Comparison of ENCODE assay signal across 16 cellular contexts in genomic region chr9:92656537-92656925, GRCh38. TPM values are rescaled to one million over a fixed set of nuclear protein-coding genes. Genes with fewer than 3 reads are reported as not detected.
DNase-seq lines count a peak whose midpoint lies in the region; ATAC-seq and TF ChIP-seq lines count a peak whose summit lies in the region.
"Had no signal": no experiment of that assay in that cellular context is flagged by ENCODE, and none has a peak within 500 bp of the region (broad histone marks: within the 10 kb centered on the region; RNA-seq: fewer than 3 reads in every experiment).

No MANE protein-coding gene starts in this region.

- no peak overlapping the region for H3K27ac ChIP-seq in right atrium auricular region
- H3K27ac ChIP-seq in esophagus squamous epithelium = peak overlapping the region; percentile 89 to 96 (median 92)
- H3K27ac ChIP-seq in osteoblast (ENCODE audit: low read depth, low read length) = no peak overlapping the region
- no peak overlapping the region for H3K27ac ChIP-seq in aorta (ENCODE audit: low read depth in 1 of 2, low read length in 2 of 2)
- no peak overlapping the region for H3K27ac ChIP-seq in testis
- no peak overlapping the region for H3K27ac ChIP-seq in heart right ventricle
- H3K27ac ChIP-seq: A549, Peyer's patch had no signal

- TF ChIP-seq CTCF in right atrium auricular region (IDR thresholded peaks at IDR 0.05) (no peak), esophagus squamous epithelium (IDR thresholded peaks at IDR 0.05) (no peak), osteoblast (IDR thresholded peaks at IDR 0.05; ENCODE audit: extremely low read depth, low read depth, low read length) (no peak), testis (IDR thresholded peaks at IDR 0.05) (no peak), heart right ventricle (IDR thresholded peaks at IDR 0.05) (no peak)

- no peak overlapping the region for H3K4me3 ChIP-seq in right atrium auricular region
- no peak overlapping the region for H3K4me3 ChIP-seq in esophagus squamous epithelium
- no peak overlapping the region for H3K4me3 ChIP-seq in osteoblast (ENCODE audit: insufficient read depth, low read length)
- H3K4me3 ChIP-seq in aorta (ENCODE audit: low read length in 2 of 2) = no peak overlapping the region
- H3K4me3 ChIP-seq in testis = no peak overlapping the region
- H3K4me3 ChIP-seq in heart right ventricle = no peak overlapping the region
- H3K4me3 ChIP-seq: A549, Peyer's patch had no signal

- H3K9me3 ChIP-seq in right atrium auricular region (no peaks in the 10 kb centered on the region), esophagus squamous epithelium (no peaks in the 10 kb centered on the region), osteoblast (ENCODE audit: low read depth, low read length) (no peaks in the 10 kb centered on the region), aorta (ENCODE audit: control insufficient read depth, low read length) (no peaks in the 10 kb centered on the region), testis (no peaks in the 10 kb centered on the region), heart right ventricle (no peaks in the 10 kb centered on the region)
- H3K9me3 ChIP-seq: A549, BE2C, Peyer's patch had no signal

- H2AFZ ChIP-seq in osteoblast (ENCODE audit: low read length) = no peak overlapping the region

- DNase-seq in cardiac septum (ENCODE audit: low spot score) (peak; percentile 39), right atrium auricular region (ENCODE audit: low spot score) (no peak), esophagus squamous epithelium (lab: John Stamatoyannopoulos, UW) (no peak), osteoblast (ENCODE audit: insufficient read length, low spot score, missing footprints) (peak; percentile 48), aorta (peak; percentile 32 to 62), testis (no peak), heart right ventricle (no peak)
- DNase-seq: BE2C, EL, GF-D8, Karpas-422, NCI-H187, NCI-H446, NCI-H526, Peyer's patch had no signal

- TF ChIP-seq POLR2A in esophagus squamous epithelium (IDR thresholded peaks at IDR 0.05) = no peak
- TF ChIP-seq POLR2A in testis (IDR thresholded peaks at IDR 0.05) = no peak

- intact Hi-C loops in cardiac septum (cut with DNase I) = no loop called here
- intact Hi-C loops in esophagus squamous epithelium (cut with DNase I) = no loop called here
- intact Hi-C loops in aorta (cut with DNase I) = no loop called here
- intact Hi-C loops in testis (cut with DNase I; ENCODE audit: low total_unique reads) = no loop called here
- intact Hi-C loops in heart right ventricle (cut with DNase I) = no loop called here

- ATAC-seq in aorta (ENCODE audit: low FRiP score) (no peak), heart right ventricle (no peak)
- ATAC-seq: A549 had no signal

- peaks cover 74% of the 10 kb centered on the region for H3K79me2 ChIP-seq in osteoblast (ENCODE audit: insufficient read depth, low read length)

- H3K4me1 ChIP-seq in right atrium auricular region (peaks cover 0 to 17% of the 10 kb centered on the region in 2 donors), esophagus squamous epithelium (peaks cover 38 to 82% (median 47%) of the 10 kb centered on the region in 3 donors), osteoblast (ENCODE audit: insufficient read depth, low read length) (peaks cover 25% of the 10 kb centered on the region), aorta (ENCODE audit: control insufficient read depth in 1 of 2, insufficient read depth in 2 of 2, low read length in 2 of 2) (no peaks in the 10 kb centered on the region), testis (peaks cover 10% of the 10 kb centered on the region), heart right ventricle (peaks cover 0 to 35% (median 7%) of the 10 kb centered on the region in 9 donors)
- H3K4me1 ChIP-seq: A549, Peyer's patch had no signal

- 88 to 90% methylated on average over 6 to 9 of the region's 11 CpGs for WGBS in esophagus squamous epithelium, 2 donors
- WGBS in aorta, 2 donors = 92 to 93% methylated on average over 11 of the region's 11 CpGs
- 88 to 90% methylated on average over 11 of the region's 11 CpGs for whole genome bisulfite sequencing in testis, 2 donors
- WGBS in heart right ventricle, 2 donors = 91 to 94% methylated on average over 11 of the region's 11 CpGs

- H4K20me1 ChIP-seq in osteoblast (ENCODE audit: insufficient read depth, low read length) = peaks cover 47% of the 10 kb centered on the region

- H3K36me3 ChIP-seq in right atrium auricular region (peaks cover 24% of the 10 kb centered on the region), esophagus squamous epithelium (peaks cover 6 to 81% (median 9%) of the 10 kb centered on the region in 3 donors), osteoblast (ENCODE audit: insufficient read depth, low read length) (peaks cover 29% of the 10 kb centered on the region), aorta (ENCODE audit: control insufficient read depth in 1 of 2, insufficient read depth in 2 of 2, low read length in 1 of 2) (no peaks in the 10 kb centered on the region), testis (ENCODE audit: low read depth, missing control alignments) (no peaks in the 10 kb centered on the region), heart right ventricle (peaks cover 0 to 72% (median 4%) of the 10 kb centered on the region in 9 donors)

- no peak overlapping the region for H3K4me2 ChIP-seq in osteoblast (ENCODE audit: insufficient read depth, low read length)
- H3K4me2 ChIP-seq: A549 had no signal

- H3K27me3 ChIP-seq in right atrium auricular region (no peaks in the 10 kb centered on the region), esophagus squamous epithelium (no peaks in the 10 kb centered on the region), osteoblast (ENCODE audit: insufficient read depth, low read length) (no peaks in the 10 kb centered on the region), aorta (ENCODE audit: control insufficient read depth in 1 of 2, insufficient read depth in 2 of 2, low read length in 1 of 2) (no peaks in the 10 kb centered on the region), testis (no peaks in the 10 kb centered on the region), heart right ventricle (no peaks in the 10 kb centered on the region)
- H3K27me3 ChIP-seq: BE2C, Peyer's patch had no signal

RNA-seq across cellular contexts. Expression of gene IPPK, which starts 13.4 kb away (rescaled TPM):
- total RNA-seq in cardiac septum = 13.1 TPM
- 10 to 100 TPM in 1 of 2 donors, 1 to 10 TPM in 1; 8.9 to 13.1 TPM for total RNA-seq in right atrium auricular region
- total RNA-seq in esophagus squamous epithelium = 10 to 100 TPM; 41.8 to 86.9 (median 46.1) TPM
- 7.7 and 9.4 TPM in 2 replicates for total RNA-seq in osteoblast
- total RNA-seq in aorta = 10 to 100 TPM in 1 of 2 donors, 1 to 10 TPM in 1; 7.6 to 12.1 TPM
- 1 to 10 TPM; 2.5 to 6.0 TPM for polyA plus RNA-seq in aorta
- 10 to 100 TPM; 21.0 to 25.0 TPM for total RNA-seq in testis
- polyA plus RNA-seq in testis (ENCODE audit: insufficient read depth, low read depth, low replicate concordance) = 21.9 TPM
- 10 to 100 TPM in 2 of 10 donors, 1 to 10 TPM in 8; 6.5 to 17.8 (median 8.5) TPM for total RNA-seq in heart right ventricle
- 1 to 10 TPM; 5.2 to 8.2 TPM for polyA plus RNA-seq in heart right ventricle

Comparison
In these comparisons a context has a peak if more than half of its experiments do, and no peak if none do; other contexts are left out.
1. DNase-seq: peak in cardiac septum (single experiment), osteoblast (single experiment) and aorta (2 of 2); none in right atrium auricular region (single experiment), esophagus squamous epithelium (single experiment), testis (single experiment) and heart right ventricle (0 of 2).
2. H3K27ac ChIP-seq: peak in esophagus squamous epithelium (4 of 4); none in right atrium auricular region (0 of 2), osteoblast (single experiment), aorta (0 of 2), testis (0 of 2) and heart right ventricle (0 of 10).